8 cellular contexts compared by ENCODE assay signal in the genomic region with DNA sequence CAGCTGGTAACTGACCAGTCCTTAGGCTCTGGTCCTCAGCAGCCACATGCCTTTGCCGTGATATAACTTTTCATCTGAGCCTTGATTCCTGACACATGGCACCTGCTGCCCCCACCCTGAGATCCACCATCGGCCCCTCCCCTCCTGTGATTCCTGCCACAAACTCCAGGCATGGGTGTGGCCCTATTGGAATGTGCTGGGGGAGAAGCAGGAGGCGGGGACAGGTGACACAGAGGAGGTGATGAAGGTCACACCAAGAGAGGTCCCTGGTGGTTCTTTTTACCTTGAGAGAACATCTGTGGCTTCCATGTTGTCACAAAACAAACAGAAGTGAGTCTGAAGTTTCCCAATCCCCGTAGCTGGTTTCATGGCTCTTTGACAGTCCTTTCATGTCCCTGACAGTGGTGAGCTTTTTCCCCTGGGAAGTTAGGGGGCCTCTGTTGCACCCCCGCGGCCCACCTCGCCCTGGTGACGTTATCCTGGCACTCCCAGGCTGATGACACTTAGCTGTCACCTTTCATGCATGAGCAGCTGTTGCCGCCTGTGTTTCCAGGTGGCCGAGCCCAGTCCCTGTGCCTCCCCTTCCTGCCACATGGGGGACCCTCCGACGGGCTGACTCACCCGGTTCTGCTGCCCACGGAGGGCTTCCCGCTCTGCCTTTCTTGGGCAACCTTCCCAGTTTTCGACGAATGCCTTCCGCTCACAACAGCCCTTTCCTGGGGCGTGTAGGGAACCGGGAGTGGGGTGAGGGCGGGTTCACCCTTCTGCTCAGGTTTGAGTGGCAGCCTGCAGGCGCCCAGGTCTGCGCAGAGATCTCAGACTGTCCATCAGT.
A peak's percentile ranks its signal among the peaks of the same experiment; 100 is the strongest.
DNase-seq lines count a peak whose midpoint lies in the region; ATAC-seq, FAIRE-seq and TF ChIP-seq lines count a peak whose summit lies in the region.

No MANE protein-coding gene starts in this region.

- WGBS in heart right ventricle, 2 donors, result 18 to 20% methylated on average over 23 of the region's 23 CpGs

- H3K4me3 ChIP-seq in heart right ventricle, result no peak overlapping the region
- no peak overlapping the region for H3K4me3 ChIP-seq in upper lobe of right lung

- FAIRE-seq in GM19239 (lab: Jason Lieb, UNC), result no peak

- no peak overlapping the region for H3K27ac Mint-ChIP-seq in activated CD8-positive, alpha-beta T cell treated with anti-CD3 and anti-CD28 coated beads for 36 hours
- H3K27ac Mint-ChIP-seq in activated CD8-positive, alpha-beta T cell treated with anti-CD3 and anti-CD28 coated beads, Interleukin-2, amount 10 ng/mL, durations not matched to agents 7 days and 5 days, result no peak overlapping the region

- no peak overlapping the region for H3K4me3 Mint-ChIP-seq in activated CD8-positive, alpha-beta T cell treated with anti-CD3 and anti-CD28 coated beads for 36 hours
- no peak overlapping the region for H3K4me3 Mint-ChIP-seq in activated CD8-positive, alpha-beta T cell treated with anti-CD3 and anti-CD28 coated beads, Interleukin-2, amount 10 ng/mL, durations not matched to agents 7 days and 5 days

- H3K27me3 ChIP-seq in heart right ventricle (peaks cover 0 to 53% (median 36%) of the 10 kb centered on the region in 7 donors), upper lobe of right lung (peaks cover 10% of the 10 kb centered on the region)

- no peaks in the 10 kb centered on the region for H3K36me3 ChIP-seq in heart right ventricle
- no peaks in the 10 kb centered on the region for H3K36me3 ChIP-seq in upper lobe of right lung

- H3K4me1 ChIP-seq in heart right ventricle (peaks cover 0 to 9% (median 0%) of the 10 kb centered on the region in 9 donors), upper lobe of right lung (peaks cover 11% of the 10 kb centered on the region)

- no peak overlapping the region for H3K27ac ChIP-seq in heart right ventricle
- peak overlapping the region; percentile 11 for H3K27ac ChIP-seq in upper lobe of right lung

- ATAC-seq in activated CD8-positive, alpha-beta T cell treated with anti-CD3 and anti-CD28 coated beads for 36 hours, result peak; percentile 67
- no peak for ATAC-seq in activated CD8-positive, alpha-beta T cell treated with anti-CD3 and anti-CD28 coated beads, Interleukin-2, amount 10 ng/mL, durations not matched to agents 7 days and 5 days
- peak in 6 of 8 donors; percentile 30 to 61 (median 44) for ATAC-seq in heart right ventricle
- ATAC-seq in upper lobe of right lung, result peak; percentile 86
- ATAC-seq in HG02610 (IDR thresholded peaks at IDR 0.05; ENCODE audit: unreplicated experiment), result no peak
- no peak for ATAC-seq in GM18909 (IDR thresholded peaks at IDR 0.05; ENCODE audit: poor library complexity, unreplicated experiment)

- H3K4me1 Mint-ChIP-seq in activated CD8-positive, alpha-beta T cell treated with anti-CD3 and anti-CD28 coated beads for 36 hours (ENCODE audit: low read depth), result peaks cover 3% of the 10 kb centered on the region
- H3K4me1 Mint-ChIP-seq in activated CD8-positive, alpha-beta T cell treated with anti-CD3 and anti-CD28 coated beads, Interleukin-2, amount 10 ng/mL, durations not matched to agents 7 days and 5 days (ENCODE audit: low read depth), result no peaks in the 10 kb centered on the region

- DNase-seq in activated CD8-positive, alpha-beta T cell treated with anti-CD3 and anti-CD28 coated beads for 36 hours, result peak; percentile 38
- no peak for DNase-seq in activated CD8-positive, alpha-beta T cell treated with anti-CD3 and anti-CD28 coated beads, Interleukin-2, amount 10 ng/mL, durations not matched to agents 7 days and 5 days
- DNase-seq in RPMI8226 (peak; percentile 82), heart right ventricle (no peak), upper lobe of right lung (no peak), GM19239 (ENCODE audit: insufficient read length, low spot score) (no peak)

- peaks cover 15% of the 10 kb centered on the region for H3K9me3 Mint-ChIP-seq in activated CD8-positive, alpha-beta T cell treated with anti-CD3 and anti-CD28 coated beads for 36 hours
- H3K9me3 Mint-ChIP-seq in activated CD8-positive, alpha-beta T cell treated with anti-CD3 and anti-CD28 coated beads, Interleukin-2, amount 10 ng/mL, durations not matched to agents 7 days and 5 days (ENCODE audit: insufficient read depth), result no peaks in the 10 kb centered on the region

- H3K9me3 ChIP-seq in heart right ventricle (peaks cover 0 to 29% (median 15%) of the 10 kb centered on the region in 11 donors), upper lobe of right lung (no peaks in the 10 kb centered on the region)

- H3K36me3 Mint-ChIP-seq in activated CD8-positive, alpha-beta T cell treated with anti-CD3 and anti-CD28 coated beads for 36 hours (ENCODE audit: low read depth), result peaks cover 1% of the 10 kb centered on the region
- no peaks in the 10 kb centered on the region for H3K36me3 Mint-ChIP-seq in activated CD8-positive, alpha-beta T cell treated with anti-CD3 and anti-CD28 coated beads, Interleukin-2, amount 10 ng/mL, durations not matched to agents 7 days and 5 days (ENCODE audit: low read depth)

- no peak for TF ChIP-seq CTCF in activated CD8-positive, alpha-beta T cell treated with anti-CD3 and anti-CD28 coated beads for 36 hours (IDR thresholded peaks at IDR 0.05)
- TF ChIP-seq CTCF in heart right ventricle (IDR thresholded peaks at IDR 0.05) (peak in 5 of 9 donors; percentile 23 to 40 (median 37)), upper lobe of right lung (IDR thresholded peaks at IDR 0.05) (peak; percentile 32)

- CTCF ChIA-PET in activated CD8-positive, alpha-beta T cell treated with anti-CD3 and anti-CD28 coated beads for 36 hours (lab: Charles Lee), result interaction anchor here (0.6 to 1.6 kb wide), 4 partner anchors 9 to 494 kb away, joined by 3 to 7 read pairs (median 3); no protein-coding TSS in a partner anchor
- CTCF ChIA-PET in activated CD8-positive, alpha-beta T cell treated with anti-CD3 and anti-CD28 coated beads, Interleukin-2, amount 10 ng/mL, durations not matched to agents 7 days and 5 days (lab: Charles Lee), result interaction anchor here (0.6 to 1.6 kb wide), 3 partner anchors 12 to 385 kb away, joined by 3 to 4 read pairs (median 3); no protein-coding TSS in a partner anchor

- POLR2A ChIA-PET in activated CD8-positive, alpha-beta T cell treated with anti-CD3 and anti-CD28 coated beads for 36 hours (lab: Charles Lee), result no interaction called here
- POLR2A ChIA-PET in activated CD8-positive, alpha-beta T cell treated with anti-CD3 and anti-CD28 coated beads, Interleukin-2, amount 10 ng/mL, durations not matched to agents 7 days and 5 days (lab: Charles Lee), result no interaction called here

- intact Hi-C loops in activated CD8-positive, alpha-beta T cell treated with anti-CD3 and anti-CD28 coated beads for 36 hours (cut with micrococcal nuclease), result no loop called here
- intact Hi-C loops in heart right ventricle (cut with DNase I), result loop anchor here in 2 of 10 donors (5.0 to 10.0 kb wide), 2 partner anchors 115 to 162 kb away; no protein-coding TSS in a partner anchor
- intact Hi-C loops in upper lobe of right lung (cut with DNase I), result no loop called here

- H3K27me3 Mint-ChIP-seq in activated CD8-positive, alpha-beta T cell treated with anti-CD3 and anti-CD28 coated beads for 36 hours, result peaks cover 18% of the 10 kb centered on the region
- peaks cover 7% of the 10 kb centered on the region for H3K27me3 Mint-ChIP-seq in activated CD8-positive, alpha-beta T cell treated with anti-CD3 and anti-CD28 coated beads, Interleukin-2, amount 10 ng/mL, durations not matched to agents 7 days and 5 days (ENCODE audit: low read depth)

Comparison
In these comparisons a context has a peak if more than half of its experiments do, and no peak if none do; other contexts are left out.
1. ATAC-seq: peak in activated CD8-positive, alpha-beta T cell treated with anti-CD3 and anti-CD28 coated beads for 36 hours (single experiment), heart right ventricle (6 of 8) and upper lobe of right lung (single experiment); none in activated CD8-positive, alpha-beta T cell treated with anti-CD3 and anti-CD28 coated beads, Interleukin-2, amount 10 ng/mL, durations not matched to agents 7 days and 5 days (single experiment), HG02610 (single experiment) and GM18909 (single experiment).
2. DNase-seq: peak in activated CD8-positive, alpha-beta T cell treated with anti-CD3 and anti-CD28 coated beads for 36 hours (single experiment) and RPMI8226 (single experiment); none in activated CD8-positive, alpha-beta T cell treated with anti-CD3 and anti-CD28 coated beads, Interleukin-2, amount 10 ng/mL, durations not matched to agents 7 days and 5 days (single experiment), heart right ventricle (0 of 2), upper lobe of right lung (single experiment) and GM19239 (single experiment).